ENCODE assay signal across 19 cellular contexts in genomic region chr11:46463701-46464100, GRCh38.
"Had no signal": no experiment of that assay in that cellular context is flagged by ENCODE, and none has a peak within 500 bp of the region (broad histone marks: within the 10 kb centered on the region; RNA-seq: fewer than 3 reads in every experiment).

No MANE protein-coding gene starts in this region.

- H3K27me3 Mint-ChIP-seq: activated naive CD8-positive, alpha-beta T cell treated with anti-CD3 and anti-CD28 coated beads, Interleukin-2, amount 10 ng/mL, durations not matched to agents 7 days and 5 days; activated T-helper 17 cell treated with anti-CD3 and anti-CD28 coated beads, Interleukin-2, amount 50 U/mL, for 72 hours; dendritic cell treated with granulocyte-macrophage colony-stimulating factor and Interleukin-4, amounts not matched to agents 40 ng/mL and 50 ng/mL, for 4 days; effector memory CD8-positive, alpha-beta T cell; T-cell; type B pancreatic cell had no signal

- H3K9me3 ChIP-seq: esophagus muscularis mucosa, gastrocnemius medialis, mucosa of descending colon, spleen, testis had no signal

- H3K36me3 ChIP-seq: gastrocnemius medialis had no signal

- H3K27ac Mint-ChIP-seq: activated naive CD8-positive, alpha-beta T cell treated with anti-CD3 and anti-CD28 coated beads, Interleukin-2, amount 10 ng/mL, durations not matched to agents 7 days and 5 days; dendritic cell treated with granulocyte-macrophage colony-stimulating factor and Interleukin-4, amounts not matched to agents 40 ng/mL and 50 ng/mL, for 4 days; effector memory CD8-positive, alpha-beta T cell; nephron progenitor cell; T-cell; T-helper 2 cell treated with Interferon-gamma antibody and Interleukin-4, amounts not matched to agents 5 μg/mL and 100 μg/mL, for 36 hours; type B pancreatic cell had no signal

- H3K4me1 Mint-ChIP-seq: nephron progenitor cell had no signal

- H3K4me3 Mint-ChIP-seq: activated naive CD8-positive, alpha-beta T cell treated with anti-CD3 and anti-CD28 coated beads, Interleukin-2, amount 10 ng/mL, durations not matched to agents 7 days and 5 days; activated T-helper 17 cell treated with anti-CD3 and anti-CD28 coated beads, Interleukin-2, amount 50 U/mL, for 72 hours; dendritic cell treated with granulocyte-macrophage colony-stimulating factor and Interleukin-4, amounts not matched to agents 40 ng/mL and 50 ng/mL, for 4 days; effector memory CD8-positive, alpha-beta T cell; nephron progenitor cell; T-cell; T-helper 2 cell treated with Interferon-gamma antibody and Interleukin-4, amounts not matched to agents 5 μg/mL and 100 μg/mL, for 36 hours; type B pancreatic cell had no signal

- ATAC-seq: activated T-helper 17 cell treated with anti-CD3 and anti-CD28 coated beads, Interleukin-2, amount 50 U/mL, for 72 hours; effector memory CD8-positive, alpha-beta T cell; gastrocnemius medialis; mucosa of descending colon; T-cell had no signal

- H3K27me3 ChIP-seq: esophagus muscularis mucosa, gastrocnemius medialis, spleen, testis had no signal

- DNase-seq: activated naive CD4-positive, alpha-beta T cell; activated naive CD8-positive, alpha-beta T cell treated with anti-CD3 and anti-CD28 coated beads, Interleukin-2, amount 10 ng/mL, durations not matched to agents 7 days and 5 days; activated T-cell treated with anti-CD3 and anti-CD28 coated beads, Interleukin-2, amount 50 U/mL, for 1 hour; effector memory CD8-positive, alpha-beta T cell; gastrocnemius medialis; hypothalamus; mucosa of descending colon; nephron progenitor cell; occipital lobe; spleen; stimulated activated CD4-positive, alpha-beta T cell treated with anti-CD3 and anti-CD28 coated beads, Interleukin-4, amount 100 ng/mL, for 1 hour; stimulated activated naive CD4-positive, alpha-beta T cell; T-cell; testis had no signal

- H3K27ac ChIP-seq: esophagus muscularis mucosa, gastrocnemius medialis, spleen, testis had no signal

- H3K4me1 ChIP-seq: gastrocnemius medialis had no signal

- H3K4me3 ChIP-seq: esophagus muscularis mucosa, gastrocnemius medialis, mucosa of descending colon, spleen, testis had no signal

- H3K9me3 Mint-ChIP-seq: activated naive CD8-positive, alpha-beta T cell treated with anti-CD3 and anti-CD28 coated beads, Interleukin-2, amount 10 ng/mL, durations not matched to agents 7 days and 5 days; activated T-helper 17 cell treated with anti-CD3 and anti-CD28 coated beads, Interleukin-2, amount 50 U/mL, for 72 hours; dendritic cell treated with granulocyte-macrophage colony-stimulating factor and Interleukin-4, amounts not matched to agents 40 ng/mL and 50 ng/mL, for 4 days; effector memory CD8-positive, alpha-beta T cell; nephron progenitor cell; T-cell; T-helper 2 cell treated with Interferon-gamma antibody and Interleukin-4, amounts not matched to agents 5 μg/mL and 100 μg/mL, for 36 hours; type B pancreatic cell had no signal
